ENCODE assay signal across 1 cellular context in the genomic region with DNA sequence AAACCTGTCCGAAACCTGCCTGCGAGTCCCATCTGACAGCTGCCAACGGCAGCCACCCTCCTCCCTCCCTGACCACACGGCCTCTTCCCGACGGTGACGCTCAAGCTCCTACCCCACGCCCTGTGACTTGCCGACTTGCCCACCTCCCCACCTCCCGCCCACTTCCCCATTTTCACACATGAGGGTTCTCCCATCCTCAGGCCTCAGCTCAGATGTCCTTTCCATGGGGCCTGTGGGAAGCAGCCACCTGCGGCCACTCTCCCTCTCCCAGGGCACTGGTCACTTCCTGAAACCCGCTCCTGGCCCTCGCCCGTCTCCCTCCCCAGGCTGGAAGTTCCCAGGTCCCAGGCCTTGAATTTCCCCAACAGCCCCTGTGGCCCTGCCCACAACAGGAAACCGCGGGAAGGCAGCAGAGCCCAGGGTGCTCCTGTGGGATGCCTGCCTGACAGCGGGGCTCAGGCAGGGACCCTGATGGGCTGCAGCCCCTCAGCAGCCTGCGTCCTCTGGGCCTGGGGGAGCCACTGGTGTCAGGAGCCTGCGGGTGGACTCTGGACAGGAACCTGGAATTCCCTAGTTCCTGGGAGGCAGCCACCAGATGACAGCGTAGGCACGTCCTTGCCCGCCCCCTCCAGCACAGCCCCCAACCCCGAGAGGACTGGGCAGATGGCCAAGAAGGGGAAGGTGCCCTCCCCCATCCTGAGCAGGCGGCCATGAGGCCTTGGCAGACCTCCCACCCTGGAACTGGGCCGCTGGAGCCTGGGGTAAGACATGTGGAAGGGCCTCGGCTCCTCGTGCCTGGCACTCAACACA.
TF ChIP-seq lines count a peak whose summit lies in the region.

No MANE protein-coding gene starts in this region.

TF ChIP-seq in HEK293, 187 proteins besides CTCF, POLR2A, EP300 and RAD21 (continued from another document):
- TF ChIP-seq, protein P1, sequence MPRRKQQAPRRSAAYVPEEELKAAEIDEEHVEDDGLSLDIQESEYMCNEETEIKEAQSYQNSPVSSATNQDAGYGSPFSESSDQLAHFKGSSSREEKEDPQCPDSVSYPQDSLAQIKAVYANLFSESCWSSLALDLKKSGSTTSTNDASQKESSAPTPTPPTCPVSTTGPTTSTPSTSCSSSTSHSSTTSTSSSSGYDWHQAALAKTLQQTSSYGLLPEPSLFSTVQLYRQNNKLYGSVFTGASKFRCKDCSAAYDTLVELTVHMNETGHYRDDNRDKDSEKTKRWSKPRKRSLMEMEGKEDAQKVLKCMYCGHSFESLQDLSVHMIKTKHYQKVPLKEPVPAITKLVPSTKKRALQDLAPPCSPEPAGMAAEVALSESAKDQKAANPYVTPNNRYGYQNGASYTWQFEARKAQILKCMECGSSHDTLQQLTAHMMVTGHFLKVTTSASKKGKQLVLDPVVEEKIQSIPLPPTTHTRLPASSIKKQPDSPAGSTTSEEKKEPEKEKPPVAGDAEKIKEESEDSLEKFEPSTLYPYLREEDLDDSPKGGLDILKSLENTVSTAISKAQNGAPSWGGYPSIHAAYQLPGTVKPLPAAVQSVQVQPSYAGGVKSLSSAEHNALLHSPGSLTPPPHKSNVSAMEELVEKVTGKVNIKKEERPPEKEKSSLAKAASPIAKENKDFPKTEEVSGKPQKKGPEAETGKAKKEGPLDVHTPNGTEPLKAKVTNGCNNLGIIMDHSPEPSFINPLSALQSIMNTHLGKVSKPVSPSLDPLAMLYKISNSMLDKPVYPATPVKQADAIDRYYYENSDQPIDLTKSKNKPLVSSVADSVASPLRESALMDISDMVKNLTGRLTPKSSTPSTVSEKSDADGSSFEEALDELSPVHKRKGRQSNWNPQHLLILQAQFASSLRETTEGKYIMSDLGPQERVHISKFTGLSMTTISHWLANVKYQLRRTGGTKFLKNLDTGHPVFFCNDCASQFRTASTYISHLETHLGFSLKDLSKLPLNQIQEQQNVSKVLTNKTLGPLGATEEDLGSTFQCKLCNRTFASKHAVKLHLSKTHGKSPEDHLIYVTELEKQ (tag by site-specific recombination; IDR thresholded peaks at IDR 0.05; ENCODE audit: borderline replicate concordance) = no peak
- TF ChIP-seq SCRT1 (tag by site-specific recombination; IDR thresholded peaks at IDR 0.05; ENCODE audit: borderline replicate concordance) (no peak), ZNF184 (tag by site-specific recombination; IDR thresholded peaks at IDR 0.05) (no peak), ZNF510 (tag by site-specific recombination; IDR thresholded peaks at IDR 0.05; ENCODE audit: insufficient replicate concordance) (no peak), ZNF544 (tag by site-specific recombination; IDR thresholded peaks at IDR 0.05) (no peak), ZNF37A (tag by site-specific recombination; IDR thresholded peaks at IDR 0.05) (no peak), GLIS2 (tag by site-specific recombination; IDR thresholded peaks at IDR 0.05) (no peak), ZBTB8A (tag by site-specific recombination; IDR thresholded peaks at IDR 0.05) (peak; percentile 43; the same call in 1 of the 2 replicates), ZNF416 (tag by site-specific recombination; IDR thresholded peaks at IDR 0.05) (no peak), ZIC2 (tag by site-specific recombination; IDR thresholded peaks at IDR 0.05) (peak; percentile 73), ZNF248 (tag by site-specific recombination; IDR thresholded peaks at IDR 0.05) (no peak), ZNF341 (tag by site-specific recombination; IDR thresholded peaks at IDR 0.05; ENCODE audit: low read depth) (no peak)
- TF ChIP-seq, protein P2, sequence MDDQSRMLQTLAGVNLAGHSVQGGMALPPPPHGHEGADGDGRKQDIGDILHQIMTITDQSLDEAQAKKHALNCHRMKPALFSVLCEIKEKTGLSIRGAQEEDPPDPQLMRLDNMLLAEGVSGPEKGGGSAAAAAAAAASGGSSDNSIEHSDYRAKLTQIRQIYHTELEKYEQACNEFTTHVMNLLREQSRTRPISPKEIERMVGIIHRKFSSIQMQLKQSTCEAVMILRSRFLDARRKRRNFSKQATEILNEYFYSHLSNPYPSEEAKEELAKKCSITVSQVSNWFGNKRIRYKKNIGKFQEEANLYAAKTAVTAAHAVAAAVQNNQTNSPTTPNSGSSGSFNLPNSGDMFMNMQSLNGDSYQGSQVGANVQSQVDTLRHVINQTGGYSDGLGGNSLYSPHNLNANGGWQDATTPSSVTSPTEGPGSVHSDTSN (CRISPR knock-in tag; IDR thresholded peaks at IDR 0.05) = 0 out of 2 replicates have a peak, but pooled peaks have one; percentile 33
- TF ChIP-seq, protein P3, sequence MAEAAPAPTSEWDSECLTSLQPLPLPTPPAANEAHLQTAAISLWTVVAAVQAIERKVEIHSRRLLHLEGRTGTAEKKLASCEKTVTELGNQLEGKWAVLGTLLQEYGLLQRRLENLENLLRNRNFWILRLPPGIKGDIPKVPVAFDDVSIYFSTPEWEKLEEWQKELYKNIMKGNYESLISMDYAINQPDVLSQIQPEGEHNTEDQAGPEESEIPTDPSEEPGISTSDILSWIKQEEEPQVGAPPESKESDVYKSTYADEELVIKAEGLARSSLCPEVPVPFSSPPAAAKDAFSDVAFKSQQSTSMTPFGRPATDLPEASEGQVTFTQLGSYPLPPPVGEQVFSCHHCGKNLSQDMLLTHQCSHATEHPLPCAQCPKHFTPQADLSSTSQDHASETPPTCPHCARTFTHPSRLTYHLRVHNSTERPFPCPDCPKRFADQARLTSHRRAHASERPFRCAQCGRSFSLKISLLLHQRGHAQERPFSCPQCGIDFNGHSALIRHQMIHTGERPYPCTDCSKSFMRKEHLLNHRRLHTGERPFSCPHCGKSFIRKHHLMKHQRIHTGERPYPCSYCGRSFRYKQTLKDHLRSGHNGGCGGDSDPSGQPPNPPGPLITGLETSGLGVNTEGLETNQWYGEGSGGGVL (tag by site-specific recombination; IDR thresholded peaks at IDR 0.05) = peak; percentile 30; the same call in 1 of the 2 replicates
- TF ChIP-seq, protein P4, sequence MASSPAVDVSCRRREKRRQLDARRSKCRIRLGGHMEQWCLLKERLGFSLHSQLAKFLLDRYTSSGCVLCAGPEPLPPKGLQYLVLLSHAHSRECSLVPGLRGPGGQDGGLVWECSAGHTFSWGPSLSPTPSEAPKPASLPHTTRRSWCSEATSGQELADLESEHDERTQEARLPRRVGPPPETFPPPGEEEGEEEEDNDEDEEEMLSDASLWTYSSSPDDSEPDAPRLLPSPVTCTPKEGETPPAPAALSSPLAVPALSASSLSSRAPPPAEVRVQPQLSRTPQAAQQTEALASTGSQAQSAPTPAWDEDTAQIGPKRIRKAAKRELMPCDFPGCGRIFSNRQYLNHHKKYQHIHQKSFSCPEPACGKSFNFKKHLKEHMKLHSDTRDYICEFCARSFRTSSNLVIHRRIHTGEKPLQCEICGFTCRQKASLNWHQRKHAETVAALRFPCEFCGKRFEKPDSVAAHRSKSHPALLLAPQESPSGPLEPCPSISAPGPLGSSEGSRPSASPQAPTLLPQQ (tag by site-specific recombination; IDR thresholded peaks at IDR 0.05) = no peak
- TF ChIP-seq, protein P5, sequence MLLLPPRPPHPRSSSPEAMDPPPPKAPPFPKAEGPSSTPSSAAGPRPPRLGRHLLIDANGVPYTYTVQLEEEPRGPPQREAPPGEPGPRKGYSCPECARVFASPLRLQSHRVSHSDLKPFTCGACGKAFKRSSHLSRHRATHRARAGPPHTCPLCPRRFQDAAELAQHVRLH (tag by site-specific recombination; IDR thresholded peaks at IDR 0.05) = no peak
